Comparison of ENCODE assay signal across 30 cellular contexts in the genomic region with DNA sequence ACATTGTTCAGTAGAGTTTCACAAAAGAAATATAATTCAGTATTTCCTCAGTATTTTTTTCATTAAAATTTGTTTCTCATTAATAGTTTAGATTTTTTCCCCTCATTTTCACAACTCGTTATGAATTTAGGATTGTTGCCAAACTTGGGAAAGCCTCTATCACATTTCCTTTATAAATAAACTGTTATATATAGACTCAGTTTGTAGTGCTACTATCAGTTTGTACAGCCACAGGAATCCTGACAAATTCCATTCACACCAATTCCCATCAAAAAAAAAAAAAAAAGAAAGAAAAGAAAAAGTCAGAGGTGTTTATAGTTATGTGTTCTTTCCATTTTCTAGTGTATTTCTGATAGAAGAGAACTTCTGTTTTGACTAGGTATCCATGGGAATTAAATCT.
"Had no signal": no experiment of that assay in that cellular context is flagged by ENCODE, and none has a peak within 500 bp of the region (broad histone marks: within the 10 kb centered on the region; RNA-seq: fewer than 3 reads in every experiment).

No MANE protein-coding gene starts in this region.

- H3K4me2 ChIP-seq: smooth muscle cell had no signal

- H3K27me3 Mint-ChIP-seq: natural killer cell treated with Interleukin-12 subunit alpha and Interleukin-12 subunit beta and Interleukin-15 and Interleukin-18, amount 100 ng/mL, for 72 hours; stimulated activated naive B cell treated with anti-CD40 and anti-IgM and Interleukin-4, amounts not matched to agents 10 μg/mL and 1 μg/mL and 100 μg/mL, for 72 hours; stimulated activated naive CD8-positive, alpha-beta T cell treated with anti-CD3 and anti-CD28 coated beads, Interleukin-15, Interleukin-2, amounts not matched to agents 100 ng/mL and 50 ng/mL, for 24 hours had no signal

- H3K4me1 Mint-ChIP-seq: naive thymus-derived CD8-positive, alpha-beta T cell; nephron progenitor cell; neural crest cell; stimulated activated effector memory CD8-positive, alpha-beta T cell treated with anti-CD3 and anti-CD28 coated beads, Interleukin-12 subunit alpha, Interleukin-12 subunit beta, amount 100 ng/mL, for 72 hours; stimulated activated naive B cell treated with anti-CD40 and anti-IgM and Interleukin-4, amounts not matched to agents 10 μg/mL and 1 μg/mL and 100 μg/mL, for 72 hours had no signal

- H3K9me3 ChIP-seq: neutrophil, pancreas, prostate gland, right lobe of liver, sigmoid colon, spleen, stomach, thoracic aorta, thyroid gland, tibial nerve, upper lobe of left lung, vagina had no signal

- H3K27ac ChIP-seq: neutrophil, pancreas, prostate gland, right lobe of liver, sigmoid colon, skin epidermis, spleen, stomach, thoracic aorta, thyroid gland, tibial nerve, upper lobe of left lung, vagina had no signal

- FAIRE-seq: pancreas, urothelium cell line had no signal

- H3K36me3 ChIP-seq: neutrophil, pancreas, prostate gland, right lobe of liver, sigmoid colon, spleen, stomach, thoracic aorta, thyroid gland, tibial nerve, upper lobe of left lung, vagina had no signal

- H3K36me3 Mint-ChIP-seq: naive thymus-derived CD8-positive, alpha-beta T cell; natural killer cell treated with Interleukin-12 subunit alpha and Interleukin-12 subunit beta and Interleukin-15 and Interleukin-18, amount 100 ng/mL, for 72 hours; stimulated activated effector memory CD8-positive, alpha-beta T cell treated with anti-CD3 and anti-CD28 coated beads, Interleukin-12 subunit alpha, Interleukin-12 subunit beta, amount 100 ng/mL, for 72 hours; stimulated activated naive B cell treated with anti-CD40 and anti-IgM and Interleukin-4, amounts not matched to agents 10 μg/mL and 1 μg/mL and 100 μg/mL, for 72 hours had no signal

- H3K4me3 Mint-ChIP-seq: naive thymus-derived CD8-positive, alpha-beta T cell; natural killer cell treated with Interleukin-12 subunit alpha and Interleukin-12 subunit beta and Interleukin-15 and Interleukin-18, amount 100 ng/mL, for 72 hours; nephron progenitor cell; neural crest cell; stimulated activated effector memory CD8-positive, alpha-beta T cell treated with anti-CD3 and anti-CD28 coated beads, Interleukin-12 subunit alpha, Interleukin-12 subunit beta, amount 100 ng/mL, for 72 hours; stimulated activated naive B cell treated with anti-CD40 and anti-IgM and Interleukin-4, amounts not matched to agents 10 μg/mL and 1 μg/mL and 100 μg/mL, for 72 hours; stimulated activated naive CD8-positive, alpha-beta T cell treated with anti-CD3 and anti-CD28 coated beads, Interleukin-15, Interleukin-2, amounts not matched to agents 100 ng/mL and 50 ng/mL, for 24 hours had no signal

- H3K27me3 ChIP-seq: neutrophil, pancreas, right lobe of liver, sigmoid colon, spleen, stomach, thyroid gland, tibial nerve, upper lobe of left lung, vagina had no signal

- H3K27ac Mint-ChIP-seq: naive thymus-derived CD8-positive, alpha-beta T cell; natural killer cell treated with Interleukin-12 subunit alpha and Interleukin-12 subunit beta and Interleukin-15 and Interleukin-18, amount 100 ng/mL, for 72 hours; nephron progenitor cell; stimulated activated effector memory CD8-positive, alpha-beta T cell treated with anti-CD3 and anti-CD28 coated beads, Interleukin-12 subunit alpha, Interleukin-12 subunit beta, amount 100 ng/mL, for 72 hours; stimulated activated naive B cell treated with anti-CD40 and anti-IgM and Interleukin-4, amounts not matched to agents 10 μg/mL and 1 μg/mL and 100 μg/mL, for 72 hours; stimulated activated naive CD8-positive, alpha-beta T cell treated with anti-CD3 and anti-CD28 coated beads, Interleukin-15, Interleukin-2, amounts not matched to agents 100 ng/mL and 50 ng/mL, for 24 hours had no signal

- H3K9me3 Mint-ChIP-seq: nephron progenitor cell; neural crest cell; stimulated activated naive B cell treated with anti-CD40 and anti-IgM and Interleukin-4, amounts not matched to agents 10 μg/mL and 1 μg/mL and 100 μg/mL, for 72 hours; stimulated activated naive CD8-positive, alpha-beta T cell treated with anti-CD3 and anti-CD28 coated beads, Interleukin-15, Interleukin-2, amounts not matched to agents 100 ng/mL and 50 ng/mL, for 24 hours had no signal

- H3K4me1 ChIP-seq: pancreas, prostate gland, right lobe of liver, sigmoid colon, spleen, stomach, thyroid gland, tibial nerve, upper lobe of left lung, vagina had no signal

- H3K4me3 ChIP-seq: pancreas, prostate gland, right lobe of liver, sigmoid colon, skin epidermis, smooth muscle cell, spleen, stomach, thoracic aorta, thyroid gland, tibial nerve, upper lobe of left lung, vagina had no signal

- DNase-seq: naive thymus-derived CD8-positive, alpha-beta T cell; nephron progenitor cell; nucleus accumbens; pancreas; right cardiac atrium; right lobe of liver; sigmoid colon; spleen; stimulated activated CD4-positive, alpha-beta T cell treated with anti-CD3 and anti-CD28 coated beads, Interleukin-12 subunit alpha, Interleukin-12 subunit beta, amount 100 ng/mL, for 4 hours; stimulated activated CD4-positive, alpha-beta T cell treated with anti-CD3 and anti-CD28 coated beads, Interleukin-1b, Interleukin-23, amount 100 ng/mL, for 48 hours; stimulated activated CD4-positive, alpha-beta T cell treated with anti-CD3 and anti-CD28 coated beads, Interleukin-2, amount 100 ng/mL, for 48 hours; stimulated activated CD4-positive, alpha-beta T cell treated with anti-CD3 and anti-CD28 coated beads, Interleukin-4, amount 100 ng/mL, for 24 hours; stimulated activated naive B cell treated with anti-CD40 and anti-IgM and Interleukin-4, amounts not matched to agents 10 μg/mL and 1 μg/mL and 100 μg/mL, for 72 hours; stimulated activated naive CD4-positive, alpha-beta T cell treated with Interleukin-2 at 50 U/mL for 16 hours; stomach; thyroid gland; trophoblast cell; upper lobe of left lung had no signal
